ENCODE assay signal across 8 cellular contexts in the genomic region with DNA sequence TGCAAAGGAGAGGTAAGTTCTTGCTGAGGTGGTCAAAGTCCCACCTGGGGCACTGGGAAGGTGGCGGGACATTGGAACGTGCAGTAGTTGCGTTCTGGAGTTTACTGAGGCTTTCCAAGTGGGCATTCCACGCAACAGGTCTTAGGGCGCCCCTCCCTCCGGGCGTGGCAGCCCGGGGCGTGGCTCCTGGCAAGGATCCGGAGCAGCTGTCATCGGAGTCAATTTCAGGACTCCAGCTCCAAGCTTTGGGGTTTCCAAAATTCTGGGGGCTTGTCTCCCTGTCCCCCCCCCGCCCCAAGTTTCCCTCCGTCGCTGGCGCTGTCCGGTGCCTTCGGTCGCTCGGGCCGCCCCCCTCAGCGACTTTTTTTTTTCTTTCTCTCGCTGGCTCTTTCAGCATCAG. TPM values are rescaled to one million over a fixed set of nuclear protein-coding genes. Genes with fewer than 3 reads are reported as not detected.
DNase-seq lines count a peak whose midpoint lies in the region; ATAC-seq and TF ChIP-seq lines count a peak whose summit lies in the region.

No MANE protein-coding gene starts in this region.

- TF ChIP-seq POLR2A in Peyer's patch (IDR thresholded peaks at IDR 0.05) (no peak), esophagus muscularis mucosa (IDR thresholded peaks at IDR 0.05; ENCODE audit: low read depth) (no peak)

- no peaks in the 10 kb centered on the region for H3K9me3 ChIP-seq in Peyer's patch
- H3K9me3 ChIP-seq in esophagus muscularis mucosa, result no peaks in the 10 kb centered on the region
- peaks cover 2% of the 10 kb centered on the region for H3K9me3 ChIP-seq in trophoblast cell (ENCODE audit: insufficient read depth, low read depth, low read length)

- no peak overlapping the region for H4K12ac ChIP-seq in trophoblast cell (ENCODE audit: low read depth, low read length)

- DNase-seq in activated naive CD4-positive, alpha-beta T cell treated with anti-CD3 and anti-CD28 coated beads, Interleukin-2, amount 50 U/mL, for 16 hours, result no peak
- DNase-seq in Peyer's patch, result peak in 1 of 3 donors; percentile 61
- DNase-seq in esophagus muscularis mucosa (ENCODE audit: extremely low spot score), result peak; percentile 89
- DNase-seq in trophoblast cell, result peak in 1 of 2 donors; percentile 34
- no peak for DNase-seq in NCI-H1105 treated with DMSO at 0.1 percent for 48 hours (lab: John Stamatoyannopoulos, UW)
- DNase-seq in kidney glomerular epithelial cell (lab: John Stamatoyannopoulos, UW), result no peak

- no peak overlapping the region for H4K8ac ChIP-seq in trophoblast cell (ENCODE audit: low read depth, low read length)

- H3K4me3 Mint-ChIP-seq in activated naive CD4-positive, alpha-beta T cell treated with anti-CD3 and anti-CD28 coated beads, Interleukin-2, amount 50 U/mL, for 24 hours, result peak overlapping the region; percentile 84

- peak overlapping the region; percentile 89 to 99 (median 92) for H3K27ac ChIP-seq in Peyer's patch
- peak overlapping the region; percentile 86 to 92 (median 90) for H3K27ac ChIP-seq in esophagus muscularis mucosa (replicated peaks in 1 of 4)
- H3K27ac ChIP-seq in trophoblast cell (ENCODE audit: low read depth, low read length), result no peak overlapping the region

- peaks cover 3% of the 10 kb centered on the region for H3K36me3 Mint-ChIP-seq in activated naive CD4-positive, alpha-beta T cell treated with anti-CD3 and anti-CD28 coated beads, Interleukin-2, amount 50 U/mL, for 24 hours

- 8% methylated on average over 13 of the region's 22 CpGs for WGBS in esophagus muscularis mucosa
- WGBS in trophoblast cell (ENCODE audit: extremely low coverage, insufficient coverage, insufficient read length), result no CpG with 5 or more reads among the region's 22 CpGs

- peak overlapping the region; percentile 82 for H3K4me2 ChIP-seq in trophoblast cell (ENCODE audit: low read length)

- H3K79me1 ChIP-seq in trophoblast cell (ENCODE audit: low read length), result peaks cover 6% of the 10 kb centered on the region

- no peak overlapping the region for H2BK120ac ChIP-seq in trophoblast cell (ENCODE audit: insufficient read depth, low read length, poor library complexity)

- TF ChIP-seq EP300 in esophagus muscularis mucosa (IDR thresholded peaks at IDR 0.05), result no peak

- peaks cover 32% of the 10 kb centered on the region for H3K4me1 Mint-ChIP-seq in activated naive CD4-positive, alpha-beta T cell treated with anti-CD3 and anti-CD28 coated beads, Interleukin-2, amount 50 U/mL, for 24 hours

- H3K9ac ChIP-seq in trophoblast cell (ENCODE audit: low read length), result no peak overlapping the region

- H4K91ac ChIP-seq in trophoblast cell (ENCODE audit: low read depth, low read length), result no peak overlapping the region

- H3K9me3 Mint-ChIP-seq in activated naive CD4-positive, alpha-beta T cell treated with anti-CD3 and anti-CD28 coated beads, Interleukin-2, amount 50 U/mL, for 24 hours, result no peaks in the 10 kb centered on the region

- no peak overlapping the region for H3K23ac ChIP-seq in trophoblast cell (ENCODE audit: low read length)

- peaks cover 2% of the 10 kb centered on the region for H3K79me2 ChIP-seq in trophoblast cell (ENCODE audit: control insufficient read depth, insufficient read depth, low read length, poor library complexity)

- H3K27me3 ChIP-seq in Peyer's patch, result peaks cover 0 to 2% of the 10 kb centered on the region in 2 donors
- peaks cover 0 to 21% (median 13%) of the 10 kb centered on the region in 4 donors for H3K27me3 ChIP-seq in esophagus muscularis mucosa
- peaks cover 8% of the 10 kb centered on the region for H3K27me3 ChIP-seq in trophoblast cell (ENCODE audit: insufficient read depth, low read length)

- TF ChIP-seq CTCF in Peyer's patch (IDR thresholded peaks at IDR 0.05) (no peak), esophagus muscularis mucosa (IDR thresholded peaks at IDR 0.05) (no peak)

- peaks cover 5% of the 10 kb centered on the region for H3K27me3 Mint-ChIP-seq in activated naive CD4-positive, alpha-beta T cell treated with anti-CD3 and anti-CD28 coated beads, Interleukin-2, amount 50 U/mL, for 24 hours

- H3K4me3 ChIP-seq in Peyer's patch (peak overlapping the region; percentile 72 to 88 (median 80)), esophagus muscularis mucosa (peak overlapping the region; percentile 76 to 99 (median 92)), trophoblast cell (ENCODE audit: low read depth, low read length) (peak overlapping the region; percentile 93)

- H3K4me1 ChIP-seq in Peyer's patch (peaks cover 0 to 20% (median 8%) of the 10 kb centered on the region in 4 donors), esophagus muscularis mucosa (peaks cover 28 to 45% (median 38%) of the 10 kb centered on the region in 4 donors), trophoblast cell (ENCODE audit: control insufficient read depth in 1 of 2, insufficient read depth in 2 of 2, low read length in 2 of 2) (no peaks in the 10 kb centered on the region)

- ATAC-seq in HG03039 (IDR thresholded peaks at IDR 0.05; ENCODE audit: unreplicated experiment), result no peak

- intact Hi-C loops in esophagus muscularis mucosa (cut with DNase I), result no loop called here

- H3K18ac ChIP-seq in trophoblast cell (ENCODE audit: low read length), result no peak overlapping the region

- no peak overlapping the region for H3K4ac ChIP-seq in trophoblast cell (ENCODE audit: low read depth, low read length)

- H3K36me3 ChIP-seq in Peyer's patch (no peaks in the 10 kb centered on the region), esophagus muscularis mucosa (peaks cover 0 to 8% (median under 1%) of the 10 kb centered on the region in 4 donors), trophoblast cell (ENCODE audit: control insufficient read depth in 1 of 2, insufficient read depth in 2 of 2, low read length in 2 of 2) (peaks cover 2% of the 10 kb centered on the region in 2 experiments)

- H2AK5ac ChIP-seq in trophoblast cell (ENCODE audit: low read length), result no peak overlapping the region

- no peak overlapping the region for H3K27ac Mint-ChIP-seq in activated naive CD4-positive, alpha-beta T cell treated with anti-CD3 and anti-CD28 coated beads, Interleukin-2, amount 50 U/mL, for 24 hours

- peak overlapping the region; percentile 66 for H2AFZ ChIP-seq in trophoblast cell (ENCODE audit: insufficient read depth, low read length, poor library complexity)

- no peak overlapping the region for H2BK12ac ChIP-seq in trophoblast cell (ENCODE audit: low read length)

- H2BK5ac ChIP-seq in trophoblast cell (ENCODE audit: low read depth, low read length, poor library complexity), result no peak overlapping the region

- H3K14ac ChIP-seq in trophoblast cell (ENCODE audit: low read length), result no peak overlapping the region

RNA-seq across cellular contexts. Expression of a gene that starts 43.1 kb away (rescaled TPM):
- 10 to 100 TPM; 18.0 to 38.8 (median 31.2) TPM for total RNA-seq in Peyer's patch
- 10 to 100 TPM; 38.2 to 69.9 (median 60.1) TPM for total RNA-seq in esophagus muscularis mucosa
- 102 and 110 TPM in 2 replicates for polyA plus RNA-seq in trophoblast cell (2013)
